ENCODE assay signal across 8 cellular contexts in the genomic region with DNA sequence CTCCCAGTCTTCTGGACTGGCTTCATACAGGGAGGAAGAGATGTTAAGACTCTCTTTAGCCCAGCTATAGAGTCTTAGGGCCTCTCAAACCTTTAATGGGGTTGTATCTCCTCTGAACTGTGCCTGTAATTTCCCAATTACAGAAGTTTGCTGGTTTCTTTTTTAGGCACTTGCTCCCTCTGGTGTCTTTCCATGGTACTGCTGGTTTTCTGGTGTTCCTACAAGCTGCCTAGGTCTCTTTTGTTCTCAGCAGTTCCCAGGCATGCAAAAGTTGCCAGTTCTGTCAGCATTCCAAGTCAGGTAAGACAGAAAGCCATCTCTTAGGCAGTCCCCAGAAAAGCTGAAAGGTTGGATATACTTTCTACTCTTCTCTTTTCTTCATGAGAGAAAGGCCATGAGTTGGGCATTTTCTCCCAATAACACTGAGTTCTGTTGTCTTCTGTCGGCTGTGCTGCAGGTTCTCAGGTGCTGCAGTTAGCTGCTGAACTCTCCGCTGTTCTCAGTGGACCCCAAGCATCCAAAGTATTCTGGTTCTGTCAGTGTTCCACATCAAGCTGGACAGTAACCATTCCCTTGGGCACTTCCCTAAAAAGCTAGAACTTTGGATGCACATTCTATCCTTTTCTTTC. TPM values are rescaled to one million over a fixed set of nuclear protein-coding genes. Genes with fewer than 3 reads are reported as not detected.
DNase-seq lines count a peak whose midpoint lies in the region; ATAC-seq, FAIRE-seq and TF ChIP-seq lines count a peak whose summit lies in the region.

No MANE protein-coding gene starts in this region.

- H3K27me3 ChIP-seq in heart right ventricle (no peaks in the 10 kb centered on the region), bronchial epithelial cell (ENCODE audit: control insufficient read depth, insufficient read depth, low read length) (no peaks in the 10 kb centered on the region), thoracic aorta (replicated peaks; ENCODE audit: insufficient read depth) (no peaks in the 10 kb centered on the region)

- peaks cover 0 to 30% (median 0%) of the 10 kb centered on the region in 11 donors for H3K9me3 ChIP-seq in heart right ventricle
- peaks cover 10% of the 10 kb centered on the region for H3K9me3 ChIP-seq in thoracic aorta

- no peak overlapping the region for H3K4me3 ChIP-seq in heart right ventricle
- H3K4me3 ChIP-seq in LNCaP clone FGC (ENCODE audit: low read depth, low read length), result no peak overlapping the region
- no peak overlapping the region for H3K4me3 ChIP-seq in bronchial epithelial cell (ENCODE audit: low read depth, low read length)
- H3K4me3 ChIP-seq in thoracic aorta, result no peak overlapping the region

- H3K36me3 ChIP-seq in heart right ventricle (peaks cover 0 to 38% (median 0%) of the 10 kb centered on the region in 9 donors), bronchial epithelial cell (ENCODE audit: control insufficient read depth, insufficient read depth, low read length) (no peaks in the 10 kb centered on the region), thoracic aorta (peaks cover 7% of the 10 kb centered on the region)

- no peak for FAIRE-seq in bronchial epithelial cell (lab: Jason Lieb, UNC)

- 93 to 94% methylated on average over 2 of the region's 2 CpGs for WGBS in heart right ventricle, 2 donors

- no peaks in the 10 kb centered on the region for H3K4me1 ChIP-seq in heart right ventricle
- no peaks in the 10 kb centered on the region for H3K4me1 ChIP-seq in thoracic aorta (ENCODE audit: control insufficient read depth in 1 of 2, low read depth in 2 of 2)

- DNase-seq in heart right ventricle (peak in 1 of 2 donors; percentile 20), Right ventricle myocardium superior (no peak), LNCaP clone FGC (ENCODE audit: low read depth) (peak; percentile 42), SKM-1 treated with dmso at 0.1 percent for 144 hours (lab: John Stamatoyannopoulos, UW; ENCODE audit: unreplicated experiment) (peak; percentile 71), bronchial epithelial cell (ENCODE audit: low read depth) (peak; percentile 77), medulla oblongata (ENCODE audit: extremely low spot score) (peak; percentile 61), thoracic aorta (ENCODE audit: low spot score) (no peak)

- H3K27ac ChIP-seq in heart right ventricle, result no peak overlapping the region
- H3K27ac ChIP-seq in thoracic aorta, result no peak overlapping the region

- intact Hi-C loops in heart right ventricle (cut with DNase I) (no loop called here), Right ventricle myocardium superior (cut with DNase I) (no loop called here)

- ATAC-seq in heart right ventricle (no peak), Right ventricle myocardium superior (ENCODE audit: poor library complexity) (no peak), thoracic aorta (ENCODE audit: insufficient number of reproducible peaks, low FRiP score, low read depth) (peak; percentile 43), GM21515 (IDR thresholded peaks at IDR 0.05; ENCODE audit: unreplicated experiment) (no peak)

- TF ChIP-seq CTCF in heart right ventricle (IDR thresholded peaks at IDR 0.05) (peak; percentile 9 to 72 (median 51)), LNCaP clone FGC (IDR thresholded peaks at IDR 0.05; ENCODE audit: control insufficient read depth, extremely low read depth, insufficient read depth) (peak; percentile 71), bronchial epithelial cell (IDR thresholded peaks at IDR 0.05; ENCODE audit: insufficient read depth, low read length, severe bottlenecking) (peak; percentile 81), thoracic aorta (IDR thresholded peaks at IDR 0.05) (no peak)

RNA-seq across cellular contexts. Expression of gene EHHADH, which starts 54.4 kb away (rescaled TPM):
- total RNA-seq in heart right ventricle, result 10 to 100 TPM; 15.0 to 31.0 (median 20.4) TPM
- polyA plus RNA-seq in heart right ventricle, result 1 to 10 TPM; 3.8 to 4.4 TPM
- 18.7 TPM for total RNA-seq in Right ventricle myocardium superior
- 1.3 and 2.7 TPM in 2 replicates for total RNA-seq in bronchial epithelial cell
- total RNA-seq in thoracic aorta, result 1 to 10 TPM; 2.0 to 3.1 TPM

RNA-seq across cellular contexts. Expression of gene MAP3K13, which starts 54.7 kb away (rescaled TPM):
- total RNA-seq in heart right ventricle (10 to 100 TPM in 6 of 10 donors, 1 to 10 TPM in 4; 7.1 to 14.9 (median 11.3) TPM), Right ventricle myocardium superior (7.6 TPM), bronchial epithelial cell (14.5 and 25.6 TPM in 2 replicates), thoracic aorta (10 to 100 TPM; 17.3 to 21.9 TPM)
- polyA plus RNA-seq in heart right ventricle, result 1 to 10 TPM; 9.8 TPM

Comparison
In these comparisons a context has a peak if more than half of its experiments do, and no peak if none do; other contexts are left out.
1. DNase-seq: peak in LNCaP clone FGC (single experiment), SKM-1 treated with dmso at 0.1 percent for 144 hours (single experiment), bronchial epithelial cell (single experiment) and medulla oblongata (single experiment); none in Right ventricle myocardium superior (single experiment) and thoracic aorta (single experiment).